ENCODE assay signal across 8 cellular contexts in the genomic region with DNA sequence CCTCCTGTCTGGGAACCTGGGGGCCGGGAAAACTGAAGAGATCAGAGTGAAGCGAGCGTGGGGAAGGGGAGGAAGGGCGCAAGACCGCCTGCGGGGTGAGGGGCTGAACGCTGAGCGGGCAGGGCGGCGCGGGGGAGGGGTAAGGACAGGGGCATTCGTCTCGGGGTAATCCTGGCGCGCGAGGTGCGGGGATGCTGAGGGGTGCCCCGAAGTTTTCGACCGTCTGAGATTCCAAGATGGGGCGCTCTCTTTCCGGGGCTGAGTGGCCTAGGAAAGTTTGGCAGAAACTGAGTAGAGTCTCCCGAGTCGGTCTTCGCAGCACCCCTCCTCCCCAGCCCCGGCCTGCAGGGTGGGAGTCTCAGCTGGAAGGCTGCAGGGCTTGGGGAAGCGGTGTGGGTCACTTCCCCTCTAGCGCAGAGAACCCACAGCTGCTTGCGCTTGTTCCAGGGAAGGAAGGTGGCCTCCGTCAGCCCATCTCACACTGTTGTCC. TPM values are rescaled to one million over a fixed set of nuclear protein-coding genes. Genes with fewer than 3 reads are reported as not detected.
A peak's percentile ranks its signal among the peaks of the same experiment; 100 is the strongest.
DNase-seq lines count a peak whose midpoint lies in the region; ATAC-seq and TF ChIP-seq lines count a peak whose summit lies in the region.

No MANE protein-coding gene starts in this region.

- ATAC-seq in activated CD4-positive, alpha-beta T cell treated with anti-CD3 and anti-CD28 coated beads for 36 hours = no peak
- ATAC-seq in WTC11 (no peak), sciatic nerve (peak; percentile 36), HG03571 (IDR thresholded peaks at IDR 0.05; ENCODE audit: unreplicated experiment) (no peak), GM18511 (IDR thresholded peaks at IDR 0.05; ENCODE audit: unreplicated experiment) (no peak)

- TF ChIP-seq CTCF in WTC11 (IDR thresholded peaks at IDR 0.05) = no peak
- TF ChIP-seq CTCF in cardiac muscle cell (IDR thresholded peaks at IDR 0.05; ENCODE audit: low read depth, low read length) = no peak

- H3K4me3 ChIP-seq in cardiac muscle cell = peak overlapping the region; percentile 41

- peaks cover 8% of the 10 kb centered on the region for H3K36me3 ChIP-seq in cardiac muscle cell

- no peaks in the 10 kb centered on the region for H3K27me3 Mint-ChIP-seq in activated CD4-positive, alpha-beta T cell treated with anti-CD3 and anti-CD28 coated beads for 36 hours
- H3K27me3 Mint-ChIP-seq in WTC11 (ENCODE audit: low read depth) = peaks cover 37% of the 10 kb centered on the region

- H3K4me3 Mint-ChIP-seq in activated CD4-positive, alpha-beta T cell treated with anti-CD3 and anti-CD28 coated beads for 36 hours = peak overlapping the region; percentile 74
- H3K4me3 Mint-ChIP-seq in WTC11 = peak overlapping the region; percentile 93

- H3K4me1 Mint-ChIP-seq in activated CD4-positive, alpha-beta T cell treated with anti-CD3 and anti-CD28 coated beads for 36 hours = peaks cover 55% of the 10 kb centered on the region
- H3K4me1 Mint-ChIP-seq in WTC11 = peaks cover 42% of the 10 kb centered on the region

- no peaks in the 10 kb centered on the region for H3K9me3 ChIP-seq in cardiac muscle cell (ENCODE audit: low read depth)

- POLR2A ChIA-PET in activated CD4-positive, alpha-beta T cell treated with anti-CD3 and anti-CD28 coated beads for 36 hours (lab: Charles Lee) = no interaction called here
- POLR2A ChIA-PET in WTC11 (lab: Charles Lee) = no interaction called here

- CTCF ChIA-PET in activated CD4-positive, alpha-beta T cell treated with anti-CD3 and anti-CD28 coated beads for 36 hours (lab: Charles Lee) = interaction anchor here (0.9 to 1.2 kb wide), 2 partner anchors 14 to 68 kb away, joined by 3 to 5 read pairs; no protein-coding TSS in a partner anchor
- CTCF ChIA-PET in WTC11 (lab: Charles Lee) = interaction anchor here (1.0 to 3.2 kb wide), 9 partner anchors 10 to 154 kb away, joined by 3 to 23 read pairs (median 11); a partner anchor contains a TSS

- peaks cover 17% of the 10 kb centered on the region for H3K4me1 ChIP-seq in cardiac muscle cell (ENCODE audit: low read depth)

- H3K36me3 Mint-ChIP-seq in activated CD4-positive, alpha-beta T cell treated with anti-CD3 and anti-CD28 coated beads for 36 hours (ENCODE audit: low read depth) = peaks cover 26% of the 10 kb centered on the region
- peaks cover 16% of the 10 kb centered on the region for H3K36me3 Mint-ChIP-seq in WTC11

- H3K27ac ChIP-seq in cardiac muscle cell = no peak overlapping the region

- no peaks in the 10 kb centered on the region for H3K27me3 ChIP-seq in cardiac muscle cell

- no peak overlapping the region for H3K27ac Mint-ChIP-seq in activated CD4-positive, alpha-beta T cell treated with anti-CD3 and anti-CD28 coated beads for 36 hours
- no peak overlapping the region for H3K27ac Mint-ChIP-seq in WTC11

- no peak for DNase-seq in activated CD4-positive, alpha-beta T cell treated with anti-CD3 and anti-CD28 coated beads for 36 hours
- no peak for DNase-seq in activated CD4-positive, alpha-beta T cell treated with anti-CD3 and anti-CD28 coated beads for 4 hours
- no peak for DNase-seq in WTC11 (ENCODE audit: low spot score)
- DNase-seq in cardiac muscle cell (ENCODE audit: low read depth in 1 of 2, low spot score in 1 of 2) = no peak
- DNase-seq in sciatic nerve (ENCODE audit: low spot score) = peak; percentile 82
- DNase-seq in DMS79 (lab: John Stamatoyannopoulos, UW) = no peak

- no peaks in the 10 kb centered on the region for H3K9me3 Mint-ChIP-seq in activated CD4-positive, alpha-beta T cell treated with anti-CD3 and anti-CD28 coated beads for 36 hours (ENCODE audit: low read depth)
- no peaks in the 10 kb centered on the region for H3K9me3 Mint-ChIP-seq in WTC11

- intact Hi-C loops in activated CD4-positive, alpha-beta T cell treated with anti-CD3 and anti-CD28 coated beads for 36 hours (cut with DNase I, micrococcal nuclease) = loop anchor here (1.0 to 5.0 kb wide), 9 partner anchors 9 to 1002 kb away; a partner anchor contains a TSS
- intact Hi-C loops in sciatic nerve (cut with DNase I) = loop anchor here (5.0 kb wide), 1 partner anchor 83 kb away; no protein-coding TSS in a partner anchor

TF ChIP-seq in WTC11, 78 proteins besides CTCF, POLR2A, EP300 and RAD21 (continues in another document):
- TF ChIP-seq JUN (CRISPR knock-in tag; IDR thresholded peaks at IDR 0.05) = no peak
- TF ChIP-seq GRHL2 (CRISPR knock-in tag; IDR thresholded peaks at IDR 0.05; ENCODE audit: insufficient replicate concordance, severe bottlenecking) = no peak
- TF ChIP-seq, protein P1, sequence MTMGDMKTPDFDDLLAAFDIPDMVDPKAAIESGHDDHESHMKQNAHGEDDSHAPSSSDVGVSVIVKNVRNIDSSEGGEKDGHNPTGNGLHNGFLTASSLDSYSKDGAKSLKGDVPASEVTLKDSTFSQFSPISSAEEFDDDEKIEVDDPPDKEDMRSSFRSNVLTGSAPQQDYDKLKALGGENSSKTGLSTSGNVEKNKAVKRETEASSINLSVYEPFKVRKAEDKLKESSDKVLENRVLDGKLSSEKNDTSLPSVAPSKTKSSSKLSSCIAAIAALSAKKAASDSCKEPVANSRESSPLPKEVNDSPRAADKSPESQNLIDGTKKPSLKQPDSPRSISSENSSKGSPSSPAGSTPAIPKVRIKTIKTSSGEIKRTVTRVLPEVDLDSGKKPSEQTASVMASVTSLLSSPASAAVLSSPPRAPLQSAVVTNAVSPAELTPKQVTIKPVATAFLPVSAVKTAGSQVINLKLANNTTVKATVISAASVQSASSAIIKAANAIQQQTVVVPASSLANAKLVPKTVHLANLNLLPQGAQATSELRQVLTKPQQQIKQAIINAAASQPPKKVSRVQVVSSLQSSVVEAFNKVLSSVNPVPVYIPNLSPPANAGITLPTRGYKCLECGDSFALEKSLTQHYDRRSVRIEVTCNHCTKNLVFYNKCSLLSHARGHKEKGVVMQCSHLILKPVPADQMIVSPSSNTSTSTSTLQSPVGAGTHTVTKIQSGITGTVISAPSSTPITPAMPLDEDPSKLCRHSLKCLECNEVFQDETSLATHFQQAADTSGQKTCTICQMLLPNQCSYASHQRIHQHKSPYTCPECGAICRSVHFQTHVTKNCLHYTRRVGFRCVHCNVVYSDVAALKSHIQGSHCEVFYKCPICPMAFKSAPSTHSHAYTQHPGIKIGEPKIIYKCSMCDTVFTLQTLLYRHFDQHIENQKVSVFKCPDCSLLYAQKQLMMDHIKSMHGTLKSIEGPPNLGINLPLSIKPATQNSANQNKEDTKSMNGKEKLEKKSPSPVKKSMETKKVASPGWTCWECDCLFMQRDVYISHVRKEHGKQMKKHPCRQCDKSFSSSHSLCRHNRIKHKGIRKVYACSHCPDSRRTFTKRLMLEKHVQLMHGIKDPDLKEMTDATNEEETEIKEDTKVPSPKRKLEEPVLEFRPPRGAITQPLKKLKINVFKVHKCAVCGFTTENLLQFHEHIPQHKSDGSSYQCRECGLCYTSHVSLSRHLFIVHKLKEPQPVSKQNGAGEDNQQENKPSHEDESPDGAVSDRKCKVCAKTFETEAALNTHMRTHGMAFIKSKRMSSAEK (CRISPR knock-in tag; IDR thresholded peaks at IDR 0.05; ENCODE audit: borderline replicate concordance) = no peak
- TF ChIP-seq EMX1 (CRISPR knock-in tag; IDR thresholded peaks at IDR 0.05) = no peak
- TF ChIP-seq ZNF671 (CRISPR knock-in tag; IDR thresholded peaks at IDR 0.05) = no peak
- TF ChIP-seq ZNF317 (CRISPR knock-in tag; IDR thresholded peaks at IDR 0.05; ENCODE audit: borderline replicate concordance, low read depth) = no peak
- TF ChIP-seq ZNF219 (CRISPR knock-in tag; IDR thresholded peaks at IDR 0.05; ENCODE audit: borderline replicate concordance) = no peak
- TF ChIP-seq ATF1 (CRISPR knock-in tag; IDR thresholded peaks at IDR 0.05) = no peak
- no peak for TF ChIP-seq TEAD1 (CRISPR knock-in tag; IDR thresholded peaks at IDR 0.05)
- no peak for TF ChIP-seq FOXK1 (CRISPR knock-in tag; IDR thresholded peaks at IDR 0.05)
- TF ChIP-seq, protein P2, sequence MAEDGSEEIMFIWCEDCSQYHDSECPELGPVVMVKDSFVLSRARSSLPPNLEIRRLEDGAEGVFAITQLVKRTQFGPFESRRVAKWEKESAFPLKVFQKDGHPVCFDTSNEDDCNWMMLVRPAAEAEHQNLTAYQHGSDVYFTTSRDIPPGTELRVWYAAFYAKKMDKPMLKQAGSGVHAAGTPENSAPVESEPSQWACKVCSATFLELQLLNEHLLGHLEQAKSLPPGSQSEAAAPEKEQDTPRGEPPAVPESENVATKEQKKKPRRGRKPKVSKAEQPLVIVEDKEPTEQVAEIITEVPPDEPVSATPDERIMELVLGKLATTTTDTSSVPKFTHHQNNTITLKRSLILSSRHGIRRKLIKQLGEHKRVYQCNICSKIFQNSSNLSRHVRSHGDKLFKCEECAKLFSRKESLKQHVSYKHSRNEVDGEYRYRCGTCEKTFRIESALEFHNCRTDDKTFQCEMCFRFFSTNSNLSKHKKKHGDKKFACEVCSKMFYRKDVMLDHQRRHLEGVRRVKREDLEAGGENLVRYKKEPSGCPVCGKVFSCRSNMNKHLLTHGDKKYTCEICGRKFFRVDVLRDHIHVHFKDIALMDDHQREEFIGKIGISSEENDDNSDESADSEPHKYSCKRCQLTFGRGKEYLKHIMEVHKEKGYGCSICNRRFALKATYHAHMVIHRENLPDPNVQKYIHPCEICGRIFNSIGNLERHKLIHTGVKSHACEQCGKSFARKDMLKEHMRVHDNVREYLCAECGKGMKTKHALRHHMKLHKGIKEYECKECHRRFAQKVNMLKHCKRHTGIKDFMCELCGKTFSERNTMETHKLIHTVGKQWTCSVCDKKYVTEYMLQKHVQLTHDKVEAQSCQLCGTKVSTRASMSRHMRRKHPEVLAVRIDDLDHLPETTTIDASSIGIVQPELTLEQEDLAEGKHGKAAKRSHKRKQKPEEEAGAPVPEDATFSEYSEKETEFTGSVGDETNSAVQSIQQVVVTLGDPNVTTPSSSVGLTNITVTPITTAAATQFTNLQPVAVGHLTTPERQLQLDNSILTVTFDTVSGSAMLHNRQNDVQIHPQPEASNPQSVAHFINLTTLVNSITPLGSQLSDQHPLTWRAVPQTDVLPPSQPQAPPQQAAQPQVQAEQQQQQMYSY (CRISPR knock-in tag; IDR thresholded peaks at IDR 0.05) = no peak
- no peak for TF ChIP-seq OVOL2 (CRISPR knock-in tag; IDR thresholded peaks at IDR 0.05; ENCODE audit: borderline replicate concordance)
- TF ChIP-seq RELA (CRISPR knock-in tag; IDR thresholded peaks at IDR 0.05; ENCODE audit: borderline replicate concordance) = no peak

RNA-seq across cellular contexts. Expression of a gene that starts 0.6 kb away (rescaled TPM):
- total RNA-seq in activated CD4-positive, alpha-beta T cell treated with anti-CD3 and anti-CD28 coated beads for 36 hours = 1 to 10 TPM; 2.7 to 3.4 TPM
- total RNA-seq in WTC11 (2021) = 3.5 to 5.1 TPM (median 4.5 TPM) in 3 replicates
- total RNA-seq in cardiac muscle cell = 5.7 and 7.9 TPM in 2 replicates
- 7.3 and 7.8 TPM in 2 replicates for polyA plus RNA-seq in cardiac muscle cell
- total RNA-seq in sciatic nerve = 46.7 TPM

RNA-seq across cellular contexts. Expression of a gene that starts 10.5 kb away (rescaled TPM):
- total RNA-seq in activated CD4-positive, alpha-beta T cell treated with anti-CD3 and anti-CD28 coated beads for 36 hours = 1,000 to 10,000 TPM; 1,648 to 1,818 TPM
- total RNA-seq in WTC11 (2021) = 1,170 to 1,273 TPM (median 1,266 TPM) in 3 replicates
- total RNA-seq in cardiac muscle cell = 115 and 297 TPM in 2 replicates
- polyA plus RNA-seq in cardiac muscle cell = 818 and 999 TPM in 2 replicates
- total RNA-seq in sciatic nerve = 796 TPM
